23 cellular contexts compared by ENCODE assay signal in genomic region chr4:156901871-156902270, GRCh38.
DNase-seq lines count a peak whose midpoint lies in the region; ATAC-seq, FAIRE-seq and TF ChIP-seq lines count a peak whose summit lies in the region.
"Had no signal": no experiment of that assay in that cellular context is flagged by ENCODE, and none has a peak within 500 bp of the region (broad histone marks: within the 10 kb centered on the region; RNA-seq: fewer than 3 reads in every experiment).

No MANE protein-coding gene starts in this region.

- H3K4me2 ChIP-seq in GM23248 (ENCODE audit: unreplicated experiment): peak overlapping the region; percentile 88

- ATAC-seq in SK-N-SH treated with all-trans-retinoic acid at 6 μM for 48 hours (peak; percentile 81), HG03196 (IDR thresholded peaks at IDR 0.05; ENCODE audit: unreplicated experiment) (no peak)
- ATAC-seq: activated CD8-positive, alpha-beta T cell treated with anti-CD3 and anti-CD28 coated beads for 36 hours; mucosa of descending colon had no signal

- in situ Hi-C loops in GM23248 (cut with MboI): no loop called here

- H3K9me2 ChIP-seq in GM23248 (ENCODE audit: insufficient read depth): no peaks in the 10 kb centered on the region

- no peaks in the 10 kb centered on the region for H3K27me3 ChIP-seq in GM23248 (replicated peaks; ENCODE audit: insufficient read depth)
- H3K27me3 ChIP-seq: esophagus squamous epithelium, transverse colon had no signal

- H3K27ac ChIP-seq in GM23248 (peak overlapping the region; percentile 14; the same call in 1 of the 2 replicates), RWPE1 (no peak overlapping the region)
- H3K27ac ChIP-seq: esophagus squamous epithelium, transverse colon had no signal

- no peak overlapping the region for H2AFZ ChIP-seq in GM23248

- FAIRE-seq in GM12892 (lab: Jason Lieb, UNC): no peak
- FAIRE-seq: small intestine had no signal

- peaks cover 7% of the 10 kb centered on the region; the same call in 1 of the 2 replicates for H3F3A ChIP-seq in GM23248 (ENCODE audit: insufficient read depth)

- no peak for TF ChIP-seq POLR2A in GM12892 (IDR thresholded peaks at IDR 0.05; ENCODE audit: low read depth, low read length)

- peaks cover 14% of the 10 kb centered on the region for H3K4me1 ChIP-seq in GM23248 (ENCODE audit: insufficient read depth)

- CTCF ChIA-PET in RWPE1 (lab: Yijun Ruan, JAX): no interaction called here

- no peaks in the 10 kb centered on the region for H3K36me3 ChIP-seq in GM23248 (ENCODE audit: low read depth)
- H3K36me3 ChIP-seq: esophagus squamous epithelium, transverse colon had no signal

- TF ChIP-seq CTCF in fibroblast of villous mesenchyme (IDR thresholded peaks at IDR 0.05; ENCODE audit: insufficient read depth, low read depth, low read length): no peak
- no peak for TF ChIP-seq CTCF in RWPE1 (conservative IDR thresholded peaks at IDR 0.05; ENCODE audit: low read depth)

- H3K79me2 ChIP-seq in GM23248 (ENCODE audit: insufficient read depth): peaks cover 100% of the 10 kb centered on the region

- 68 to 70% methylated on average over 3 of the region's 3 CpGs for WGBS in GM23248 (ENCODE audit: low coverage in 1 of 2, low lambda C conversion rate in 2 of 2, missing lambda C conversion rate in 2 of 2), 2 experiments

- DNase-seq in GM23248 (peak; percentile 65), fibroblast of villous mesenchyme (ENCODE audit: low read depth) (peak; percentile 18), RWPE1 (ENCODE audit: low spot score) (no peak), GM12892 (ENCODE audit: insufficient read length) (no peak)
- DNase-seq in activated effector memory CD4-positive, alpha-beta T cell treated with Interleukin-2 at 50 U/mL for 16 hours: no peak
- DNase-seq: activated B cell treated with CpG ODN at 0.5 μM for 24 hours; activated CD8-positive, alpha-beta T cell treated with anti-CD3 and anti-CD28 coated beads for 36 hours; activated naive CD4-positive, alpha-beta T cell treated with anti-CD3 and anti-CD28 coated beads, Interleukin-2, amount 50 U/mL, for 16 hours; activated T-cell treated with anti-CD3 and anti-CD28 coated beads, Interleukin-2, amount 50 U/mL, for 1 hour; anterior cingulate cortex; Calu3; effector memory CD4-positive, alpha-beta T cell; esophagus squamous epithelium; NCI-H1048; NCI-H2029; NCI-H345; RPMI8226; small intestine; T-helper 9 cell; transverse colon had no signal

- peak overlapping the region; percentile 61 for H3K4me3 ChIP-seq in GM23248
- H3K4me3 ChIP-seq in fibroblast of villous mesenchyme (ENCODE audit: low read depth, low read length): no peak overlapping the region
- H3K4me3 ChIP-seq: esophagus squamous epithelium, mucosa of descending colon, transverse colon had no signal

- H3K9me3 ChIP-seq in GM23248 (ENCODE audit: low read depth): no peaks in the 10 kb centered on the region
- H3K9me3 ChIP-seq: esophagus squamous epithelium, mucosa of descending colon, transverse colon had no signal

- H3K9ac ChIP-seq in GM23248: peak overlapping the region; percentile 48

- no peaks in the 10 kb centered on the region for H4K20me1 ChIP-seq in GM23248 (ENCODE audit: insufficient read depth)

- POLR2A ChIA-PET in RWPE1 (lab: Yijun Ruan, JAX; ENCODE audit: low non-redundant PET): no interaction called here

TF ChIP-seq in SK-N-SH treated with all-trans-retinoic acid at 6 μM for 48 hours, 23 proteins besides CTCF, POLR2A, EP300 and RAD21:
- TF ChIP-seq SNAI2 (CRISPR knock-in tag; IDR thresholded peaks at IDR 0.05): no peak
- no peak for TF ChIP-seq ESRRG (CRISPR knock-in tag; IDR thresholded peaks at IDR 0.05)
- TF ChIP-seq ZNF8 (CRISPR knock-in tag; IDR thresholded peaks at IDR 0.05): no peak
- no peak for TF ChIP-seq PPARA (CRISPR knock-in tag; IDR thresholded peaks at IDR 0.05; ENCODE audit: borderline replicate concordance)
- TF ChIP-seq GLIS3 (CRISPR knock-in tag; IDR thresholded peaks at IDR 0.05): no peak
- TF ChIP-seq ZC3H10 (CRISPR knock-in tag; IDR thresholded peaks at IDR 0.05): no peak
- TF ChIP-seq CSRNP3 (CRISPR knock-in tag; IDR thresholded peaks at IDR 0.05): no peak

Comparison
In these comparisons a context has a peak if more than half of its experiments do, and no peak if none do; other contexts are left out.
1. DNase-seq: peak in GM23248 (single experiment) and fibroblast of villous mesenchyme (single experiment); none in RWPE1 (single experiment), activated effector memory CD4-positive, alpha-beta T cell treated with Interleukin-2 at 50 U/mL for 16 hours (single experiment) and GM12892 (single experiment).